17 cellular contexts compared by ENCODE assay signal in the genomic region with DNA sequence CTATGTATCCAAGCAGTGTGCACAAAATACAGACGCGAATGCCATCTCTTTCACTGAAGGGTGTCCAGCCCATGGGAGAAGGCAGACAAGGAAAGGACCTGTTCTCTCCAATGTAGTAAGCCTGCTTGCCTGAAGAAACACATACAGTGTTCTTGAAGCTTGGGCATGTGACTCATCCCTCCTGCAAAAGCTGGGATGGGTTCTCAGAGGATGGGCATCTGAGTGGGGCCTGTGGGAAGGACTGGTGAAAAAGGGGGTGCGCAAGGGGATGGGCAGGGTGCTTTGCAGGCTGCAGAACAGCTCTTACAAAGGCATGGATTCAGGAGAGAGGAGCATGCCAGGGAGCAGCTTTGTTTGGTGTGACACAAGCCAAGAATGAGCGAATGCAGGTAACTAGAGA.
DNase-seq lines count a peak whose midpoint lies in the region; ATAC-seq and TF ChIP-seq lines count a peak whose summit lies in the region.
"Had no signal": no experiment of that assay in that cellular context is flagged by ENCODE, and none has a peak within 500 bp of the region (broad histone marks: within the 10 kb centered on the region; RNA-seq: fewer than 3 reads in every experiment).

No MANE protein-coding gene starts in this region.

- H3K4me3 Mint-ChIP-seq in stimulated activated naive CD8-positive, alpha-beta T cell treated with anti-CD3 and anti-CD28 coated beads, Interleukin-15, Interleukin-2, amounts not matched to agents 100 ng/mL and 50 ng/mL, for 24 hours = peak overlapping the region; percentile 14
- H3K4me3 Mint-ChIP-seq in stimulated activated naive CD8-positive, alpha-beta T cell treated with anti-CD3 and anti-CD28 coated beads, Interleukin-15, amount 100 ng/mL, for 72 hours = no peak overlapping the region
- H3K4me3 Mint-ChIP-seq in brain = peak overlapping the region in 2 of 5 experiments; percentile 11 to 21
- H3K4me3 Mint-ChIP-seq in naive thymus-derived CD4-positive, alpha-beta T cell = peak overlapping the region in 8 of 10 donors; percentile 12 to 64 (median 54)
- H3K4me3 Mint-ChIP-seq: B cell had no signal

- H3K27me3 ChIP-seq in naive thymus-derived CD4-positive, alpha-beta T cell (ENCODE audit: control insufficient read depth in 2 of 2, insufficient read depth in 2 of 2, low read length in 2 of 2) = no peaks in the 10 kb centered on the region
- H3K27me3 ChIP-seq: brain microvascular endothelial cell, left lung, suprapubic skin had no signal

- no peaks in the 10 kb centered on the region for H3K9me3 Mint-ChIP-seq in stimulated activated naive CD8-positive, alpha-beta T cell treated with anti-CD3 and anti-CD28 coated beads, Interleukin-15, Interleukin-2, amounts not matched to agents 100 ng/mL and 50 ng/mL, for 24 hours
- no peaks in the 10 kb centered on the region for H3K9me3 Mint-ChIP-seq in stimulated activated naive CD8-positive, alpha-beta T cell treated with anti-CD3 and anti-CD28 coated beads, Interleukin-15, amount 100 ng/mL, for 72 hours
- no peaks in the 10 kb centered on the region for H3K9me3 Mint-ChIP-seq in brain
- no peaks in the 10 kb centered on the region for H3K9me3 Mint-ChIP-seq in naive thymus-derived CD4-positive, alpha-beta T cell

- H3K36me3 Mint-ChIP-seq in stimulated activated naive CD8-positive, alpha-beta T cell treated with anti-CD3 and anti-CD28 coated beads, Interleukin-15, Interleukin-2, amounts not matched to agents 100 ng/mL and 50 ng/mL, for 24 hours (ENCODE audit: low read depth) = peaks cover 90% of the 10 kb centered on the region
- peaks cover 41% of the 10 kb centered on the region for H3K36me3 Mint-ChIP-seq in brain
- H3K36me3 Mint-ChIP-seq in naive thymus-derived CD4-positive, alpha-beta T cell = peaks cover 10 to 57% (median 33%) of the 10 kb centered on the region in 5 donors

- no peaks in the 10 kb centered on the region for H3K9me3 ChIP-seq in naive thymus-derived CD4-positive, alpha-beta T cell (ENCODE audit: control insufficient read depth in 2 of 3, low read length in 3 of 3)
- H3K9me3 ChIP-seq: left lung, suprapubic skin had no signal

- POLR2A ChIA-PET in naive thymus-derived CD4-positive, alpha-beta T cell (lab: Charles Lee) = interaction anchor here (1.3 kb wide), 1 partner anchor 10 kb away, joined by 3 read pairs; no protein-coding TSS in a partner anchor

- no peak for DNase-seq in stimulated activated naive CD8-positive, alpha-beta T cell treated with anti-CD3 and anti-CD28 coated beads, Interleukin-15, amount 100 ng/mL, for 72 hours
- DNase-seq in naive thymus-derived CD4-positive, alpha-beta T cell = no peak
- DNase-seq in left lobe of liver (ENCODE audit: low spot score) = no peak
- no peak for DNase-seq in COR-L47 (lab: John Stamatoyannopoulos, UW)
- no peak for DNase-seq in HUDEP-2 (lab: John Stamatoyannopoulos, UW; ENCODE audit: unreplicated experiment in 76 of 76)
- DNase-seq: activated CD4-positive, alpha-beta T cell treated with anti-CD3 and anti-CD28 coated beads, Interleukin-2, amount 50 U/mL, for 1 hour; activated gamma-delta T cell; brain microvascular endothelial cell; DMS79; left lung; NCI-H146; NCI-H446; retina had no signal

- H3K27me3 Mint-ChIP-seq in stimulated activated naive CD8-positive, alpha-beta T cell treated with anti-CD3 and anti-CD28 coated beads, Interleukin-15, Interleukin-2, amounts not matched to agents 100 ng/mL and 50 ng/mL, for 24 hours = no peaks in the 10 kb centered on the region
- H3K27me3 Mint-ChIP-seq in stimulated activated naive CD8-positive, alpha-beta T cell treated with anti-CD3 and anti-CD28 coated beads, Interleukin-15, amount 100 ng/mL, for 72 hours = no peaks in the 10 kb centered on the region
- no peaks in the 10 kb centered on the region for H3K27me3 Mint-ChIP-seq in brain
- H3K27me3 Mint-ChIP-seq in naive thymus-derived CD4-positive, alpha-beta T cell = no peaks in the 10 kb centered on the region
- H3K27me3 Mint-ChIP-seq: B cell had no signal

- intact Hi-C loops in naive thymus-derived CD4-positive, alpha-beta T cell (cut with micrococcal nuclease) = no loop called here

- no peak overlapping the region for H3K4me3 ChIP-seq in naive thymus-derived CD4-positive, alpha-beta T cell (ENCODE audit: low read length)
- H3K4me3 ChIP-seq: left lung, suprapubic skin had no signal

- H3K27ac Mint-ChIP-seq in stimulated activated naive CD8-positive, alpha-beta T cell treated with anti-CD3 and anti-CD28 coated beads, Interleukin-15, Interleukin-2, amounts not matched to agents 100 ng/mL and 50 ng/mL, for 24 hours = peak overlapping the region; percentile 63
- peak overlapping the region in 1 of 2 donors; percentile 38 for H3K27ac Mint-ChIP-seq in stimulated activated naive CD8-positive, alpha-beta T cell treated with anti-CD3 and anti-CD28 coated beads, Interleukin-15, amount 100 ng/mL, for 72 hours
- peak overlapping the region in 4 of 5 experiments; percentile 76 to 96 (median 92) for H3K27ac Mint-ChIP-seq in brain
- peak overlapping the region; percentile 40 to 100 (median 87) for H3K27ac Mint-ChIP-seq in naive thymus-derived CD4-positive, alpha-beta T cell
- H3K27ac Mint-ChIP-seq: B cell had no signal

- H3K27ac ChIP-seq in naive thymus-derived CD4-positive, alpha-beta T cell (ENCODE audit: low read depth, low read length) = no peak overlapping the region
- H3K27ac ChIP-seq: brain microvascular endothelial cell, suprapubic skin had no signal

- H3K4me1 Mint-ChIP-seq in stimulated activated naive CD8-positive, alpha-beta T cell treated with anti-CD3 and anti-CD28 coated beads, Interleukin-15, Interleukin-2, amounts not matched to agents 100 ng/mL and 50 ng/mL, for 24 hours (ENCODE audit: low read depth) = peaks cover 96% of the 10 kb centered on the region
- H3K4me1 Mint-ChIP-seq in stimulated activated naive CD8-positive, alpha-beta T cell treated with anti-CD3 and anti-CD28 coated beads, Interleukin-15, amount 100 ng/mL, for 72 hours = peaks cover 91% of the 10 kb centered on the region
- H3K4me1 Mint-ChIP-seq in brain = peaks cover 90% of the 10 kb centered on the region
- H3K4me1 Mint-ChIP-seq in naive thymus-derived CD4-positive, alpha-beta T cell = peaks cover 50 to 99% (median 98%) of the 10 kb centered on the region in 7 donors

- H3K36me3 ChIP-seq in naive thymus-derived CD4-positive, alpha-beta T cell (ENCODE audit: control insufficient read depth in 2 of 3, insufficient read depth in 3 of 3, low read length in 3 of 3) = no peaks in the 10 kb centered on the region
- H3K36me3 ChIP-seq: brain microvascular endothelial cell, left lung, suprapubic skin had no signal

- TF ChIP-seq CTCF in brain (conservative IDR thresholded peaks at IDR 0.05) = no peak

- CTCF ChIA-PET in naive thymus-derived CD4-positive, alpha-beta T cell (lab: Charles Lee) = no interaction called here

- no peak for ATAC-seq in stimulated activated naive CD8-positive, alpha-beta T cell treated with anti-CD3 and anti-CD28 coated beads, Interleukin-15, amount 100 ng/mL, for 72 hours
- no peak for ATAC-seq in naive thymus-derived CD4-positive, alpha-beta T cell
- ATAC-seq in left lobe of liver = no peak
- ATAC-seq: left lung had no signal

- H3K4me1 ChIP-seq in naive thymus-derived CD4-positive, alpha-beta T cell (ENCODE audit: control insufficient read depth in 2 of 2, insufficient read depth in 2 of 2, low read length in 2 of 2) = peaks cover 59 to 92% of the 10 kb centered on the region in 2 donors

Comparison
In these comparisons a context has a peak if more than half of its experiments do, and no peak if none do; other contexts are left out.
1. H3K4me3 Mint-ChIP-seq: peak in stimulated activated naive CD8-positive, alpha-beta T cell treated with anti-CD3 and anti-CD28 coated beads, Interleukin-15, Interleukin-2, amounts not matched to agents 100 ng/mL and 50 ng/mL, for 24 hours (single experiment) and naive thymus-derived CD4-positive, alpha-beta T cell (8 of 10); none in stimulated activated naive CD8-positive, alpha-beta T cell treated with anti-CD3 and anti-CD28 coated beads, Interleukin-15, amount 100 ng/mL, for 72 hours (0 of 2).